Comparison of ENCODE assay signal across 8 cellular contexts in genomic region chr10:62610649-62611229, GRCh38.
A peak's percentile ranks its signal among the peaks of the same experiment; 100 is the strongest.
DNase-seq lines count a peak whose midpoint lies in the region; ATAC-seq lines count a peak whose summit lies in the region.

No MANE protein-coding gene starts in this region.

- WGBS in mesendoderm (ENCODE audit: extremely low coverage, insufficient coverage, low lambda C conversion rate): no CpG with 5 or more reads among the region's 7 CpGs

- no peak overlapping the region for H3K4me3 ChIP-seq in mesendoderm (ENCODE audit: low read length)

- DNase-seq in NCI-H1436 (lab: John Stamatoyannopoulos, UW) (peak; percentile 11), NCI-H1436 treated with DMSO at 0.1 percent for 48 hours (lab: John Stamatoyannopoulos, UW) (no peak), NCI-H1930 (lab: John Stamatoyannopoulos, UW) (peak; percentile 2 to 28), ecto neural progenitor cell (ENCODE audit: low spot score) (peak; percentile 82), mesendoderm (peak; percentile 80)
- peak; percentile 69 for DNase-seq in activated CD4-positive, alpha-beta T cell treated with anti-CD3 and anti-CD28 coated beads, Interleukin-2, amount 50 U/mL, for 1 hour
- DNase-seq in stimulated activated CD8-positive, alpha-beta memory T cell treated with anti-CD3 and anti-CD28 coated beads, Interleukin-7, amount 100 ng/mL, for 1 hour (ENCODE audit: low read depth in 2 of 2): peak; percentile 33 to 43

- H3K56ac ChIP-seq in mesendoderm (ENCODE audit: low read length): no peak overlapping the region

- H3K27ac ChIP-seq in mesendoderm (ENCODE audit: low read depth, low read length): no peak overlapping the region

- H3K23ac ChIP-seq in mesendoderm (ENCODE audit: low read length): no peak overlapping the region

- H2BK120ac ChIP-seq in mesendoderm (ENCODE audit: low read depth, low read length): no peak overlapping the region

- H3K79me1 ChIP-seq in mesendoderm (ENCODE audit: low read length): no peaks in the 10 kb centered on the region

- H3K27me3 ChIP-seq in mesendoderm (ENCODE audit: insufficient read depth, low read length, poor library complexity): no peaks in the 10 kb centered on the region

- no peak overlapping the region for H3K4ac ChIP-seq in mesendoderm (ENCODE audit: low read depth, low read length)

- H2BK5ac ChIP-seq in mesendoderm (ENCODE audit: low read length): no peak overlapping the region

- no peak overlapping the region for H4K5ac ChIP-seq in mesendoderm (ENCODE audit: low read length)

- H3K9ac ChIP-seq in mesendoderm (ENCODE audit: low read length): no peak overlapping the region

- peak; percentile 68 for ATAC-seq in HG02623 (IDR thresholded peaks at IDR 0.05; ENCODE audit: unreplicated experiment)

- no peak overlapping the region for H3K4me2 ChIP-seq in mesendoderm (ENCODE audit: low read length)

- H2AK5ac ChIP-seq in mesendoderm (ENCODE audit: low read length): no peak overlapping the region

- H4K8ac ChIP-seq in mesendoderm (ENCODE audit: low read depth, low read length): no peak overlapping the region

- H3K18ac ChIP-seq in mesendoderm (ENCODE audit: low read length): no peak overlapping the region

- H3K4me1 ChIP-seq in mesendoderm (ENCODE audit: control insufficient read depth, low read depth, low read length): no peaks in the 10 kb centered on the region

- no peaks in the 10 kb centered on the region for H3K36me3 ChIP-seq in mesendoderm (ENCODE audit: control insufficient read depth, insufficient read depth, low read length)

- no peaks in the 10 kb centered on the region for H3K79me2 ChIP-seq in mesendoderm (ENCODE audit: control insufficient read depth, insufficient read depth, low read length)

- no peak overlapping the region for H2BK15ac ChIP-seq in mesendoderm (replicated peaks; ENCODE audit: low read depth)
